In genomic region chr11:119284344-119285157, GRCh38 we compare ENCODE assay signal across 9 cellular contexts. TPM values are rescaled to one million over a fixed set of nuclear protein-coding genes. Genes with fewer than 3 reads are reported as not detected.
DNase-seq lines count a peak whose midpoint lies in the region; ATAC-seq, FAIRE-seq and TF ChIP-seq lines count a peak whose summit lies in the region.
"Had no signal": no experiment of that assay in that cellular context is flagged by ENCODE, and none has a peak within 500 bp of the region (broad histone marks: within the 10 kb centered on the region; RNA-seq: fewer than 3 reads in every experiment).

No MANE protein-coding gene starts in this region.

- no peak for TF ChIP-seq POLR2A in adrenal gland (IDR thresholded peaks at IDR 0.05)

- no peak overlapping the region for H3K4me3 ChIP-seq in adrenal gland

- in situ Hi-C loops in G401 (cut with HindIII; ENCODE audit: low sequenced_read_pairs), result no loop called here

- no peaks in the 10 kb centered on the region for H3K9me3 ChIP-seq in adrenal gland (replicated peaks in 1 of 3)
- H3K9me3 ChIP-seq: neutrophil had no signal

- no peaks in the 10 kb centered on the region for H3K4me1 ChIP-seq in adrenal gland (replicated peaks in 1 of 2)

- H3K27me3 ChIP-seq in adrenal gland, result no peaks in the 10 kb centered on the region
- H3K27me3 ChIP-seq: neutrophil had no signal

- WGBS in adrenal gland, 4 donors, result 59 to 72% (median 70%) methylated on average over 9 of the region's 9 CpGs

- intact Hi-C loops in adrenal gland (cut with DNase I), result no loop called here

- no peak overlapping the region for H3K27ac ChIP-seq in adrenal gland
- H3K27ac ChIP-seq: neutrophil had no signal

- TF ChIP-seq CTCF in adrenal gland (IDR thresholded peaks at IDR 0.05), result peak; percentile 21 to 51 (median 37)

- FAIRE-seq in urothelium cell line (lab: Jason Lieb, UNC), result no peak

- H3K36me3 ChIP-seq in adrenal gland (replicated peaks in 1 of 2), result peaks cover 0 to 20% of the 10 kb centered on the region in 2 donors

- DNase-seq in AG08396 (ENCODE audit: low spot score) (peak; percentile 45), G401 (ENCODE audit: low spot score) (peak; percentile 42), NCI-H1105 (lab: John Stamatoyannopoulos, UW) (peak; percentile 20), adrenal gland (peak in 1 of 7 donors; percentile 17), iPS-NIHi11 (ENCODE audit: low spot score) (peak; percentile 50), urothelium cell line (ENCODE audit: low spot score) (peak; percentile 8)

- no peak for ATAC-seq in HG02642 (IDR thresholded peaks at IDR 0.05; ENCODE audit: poor library complexity, unreplicated experiment)
- no peak for ATAC-seq in GM18867 (IDR thresholded peaks at IDR 0.05; ENCODE audit: unreplicated experiment)

RNA-seq across cellular contexts. Expression of gene MCAM, which starts 32.4 kb away (rescaled TPM):
- total RNA-seq in G401 (2014; rRNA removed; shearing (Covaris generic)), result 77.2 and 90.3 TPM in 2 replicates
- total RNA-seq in adrenal gland, result 100 to 1,000 TPM in 1 of 8 donors, 10 to 100 TPM in 7; 15.3 to 143 (median 45.8) TPM
- 10 to 100 TPM; 17.2 to 48.5 (median 30.5) TPM for polyA plus RNA-seq in adrenal gland

RNA-seq across cellular contexts. Expression of gene RNF26, which starts 49.8 kb away (rescaled TPM):
- 19.3 and 19.9 TPM in 2 replicates for total RNA-seq in G401 (2014; rRNA removed; shearing (Covaris generic))
- total RNA-seq in adrenal gland, result 10 to 100 TPM in 7 of 8 donors, 1 to 10 TPM in 1; 8.9 to 28.0 (median 20.6) TPM
- polyA plus RNA-seq in adrenal gland, result 10 to 100 TPM in 2 of 3 donors, 1 to 10 TPM in 1; 9.6 to 13.0 (median 10.7) TPM

RNA-seq across cellular contexts. Expression of gene C1QTNF5, which starts 56.1 kb away (rescaled TPM):
- total RNA-seq in G401 (2014; rRNA removed; shearing (Covaris generic)), result 0.17 and 1.0 TPM in 2 replicates
- total RNA-seq in adrenal gland, result 10 to 100 TPM; 10.3 to 46.9 (median 23.0) TPM
- 10 to 100 TPM in 2 of 3 donors, 1 to 10 TPM in 1; 1.8 to 25.9 (median 20.3) TPM for polyA plus RNA-seq in adrenal gland
